In genomic region chr15:100206643-100207042, GRCh38 we compare ENCODE assay signal across 19 cellular contexts.
"Had no signal": no experiment of that assay in that cellular context is flagged by ENCODE, and none has a peak within 500 bp of the region (broad histone marks: within the 10 kb centered on the region; RNA-seq: fewer than 3 reads in every experiment).

No MANE protein-coding gene starts in this region.

- H3K4me3 ChIP-seq: coronary artery, hepatocyte, left lung, ovary, transverse colon had no signal

- H3K27ac Mint-ChIP-seq: activated CD4-positive, alpha-beta T cell treated with anti-CD3 and anti-CD28 coated beads, Interleukin-2, amount 10 ng/mL, durations not matched to agents 7 days and 5 days; activated CD8-positive, alpha-beta T cell treated with anti-CD3 and anti-CD28 coated beads, Interleukin-2, amount 10 ng/mL, durations not matched to agents 7 days and 5 days; activated naive CD4-positive, alpha-beta T cell treated with anti-CD3 and anti-CD28 coated beads for 36 hours; activated T-cell treated with anti-CD3 and anti-CD28 coated beads, Interleukin-2, amount 50 U/mL, for 24 hours; activated T-helper 2 cell treated with anti-CD3 and anti-CD28 coated beads, Interferon-gamma antibody, Interleukin-2, Interleukin-4, amounts not matched to agents 10 μg/mL and 5 μg/mL and 100 μg/mL, durations not matched to agents 14 hours and 24 hours and 36 hours had no signal

- H3K9me3 Mint-ChIP-seq: activated CD4-positive, alpha-beta T cell treated with anti-CD3 and anti-CD28 coated beads, Interleukin-2, amount 10 ng/mL, durations not matched to agents 7 days and 5 days; activated naive CD4-positive, alpha-beta T cell treated with anti-CD3 and anti-CD28 coated beads for 36 hours; activated T-cell treated with anti-CD3 and anti-CD28 coated beads, Interleukin-2, amount 50 U/mL, for 24 hours; activated T-helper 2 cell treated with anti-CD3 and anti-CD28 coated beads, Interferon-gamma antibody, Interleukin-2, Interleukin-4, amounts not matched to agents 10 μg/mL and 5 μg/mL and 100 μg/mL, durations not matched to agents 14 hours and 24 hours and 36 hours had no signal

- H3K36me3 Mint-ChIP-seq: naive B cell had no signal

- H3K27me3 Mint-ChIP-seq: activated CD4-positive, alpha-beta T cell treated with anti-CD3 and anti-CD28 coated beads, Interleukin-2, amount 10 ng/mL, durations not matched to agents 7 days and 5 days; activated T-cell treated with anti-CD3 and anti-CD28 coated beads, Interleukin-2, amount 50 U/mL, for 24 hours had no signal

- DNase-seq: activated CD4-positive, alpha-beta T cell treated with anti-CD3 and anti-CD28 coated beads, Interleukin-2, amount 10 ng/mL, durations not matched to agents 7 days and 5 days; activated CD8-positive, alpha-beta T cell treated with anti-CD3 and anti-CD28 coated beads, Interleukin-2, amount 10 ng/mL, durations not matched to agents 7 days and 5 days; activated naive CD4-positive, alpha-beta T cell treated with anti-CD3 and anti-CD28 coated beads for 36 hours; activated T-cell treated with anti-CD3 and anti-CD28 coated beads, Interleukin-2, amount 50 U/mL, for 24 hours; brain microvascular endothelial cell; central memory CD4-positive, alpha-beta T cell; left lung; mammary epithelial cell; naive B cell; stimulated activated CD4-positive, alpha-beta T cell treated with anti-CD3 and anti-CD28 coated beads, Interleukin-2, amount 100 ng/mL, for 24 hours; stimulated activated naive CD4-positive, alpha-beta T cell treated with Interleukin-2 at 50 U/mL for 16 hours; T-helper 1 cell; T-helper 9 cell; transverse colon had no signal

- H3K36me3 ChIP-seq: brain microvascular endothelial cell, left lung, ovary, transverse colon had no signal

- H3K4me1 ChIP-seq: left lung had no signal

- ATAC-seq: activated CD4-positive, CD25-positive, alpha-beta regulatory T cell treated with anti-CD3 and anti-CD28 coated beads, Interleukin-2, amount 50 U/mL, for 24 hours; activated CD8-positive, alpha-beta T cell treated with anti-CD3 and anti-CD28 coated beads, Interleukin-2, amount 10 ng/mL, durations not matched to agents 7 days and 5 days; left lung had no signal

- H3K27me3 ChIP-seq: brain microvascular endothelial cell, hepatocyte, ovary, transverse colon had no signal

- H3K27ac ChIP-seq: brain microvascular endothelial cell, coronary artery, hepatocyte, left lung, ovary, transverse colon had no signal

- H3K9me3 ChIP-seq: left lung, ovary, transverse colon had no signal

- H3K4me3 Mint-ChIP-seq: activated CD4-positive, alpha-beta T cell treated with anti-CD3 and anti-CD28 coated beads, Interleukin-2, amount 10 ng/mL, durations not matched to agents 7 days and 5 days; activated CD8-positive, alpha-beta T cell treated with anti-CD3 and anti-CD28 coated beads, Interleukin-2, amount 10 ng/mL, durations not matched to agents 7 days and 5 days; activated naive CD4-positive, alpha-beta T cell treated with anti-CD3 and anti-CD28 coated beads for 36 hours; activated T-cell treated with anti-CD3 and anti-CD28 coated beads, Interleukin-2, amount 50 U/mL, for 24 hours; naive B cell had no signal
